20 cellular contexts compared by ENCODE assay signal in genomic region chr2:31524592-31524991, GRCh38. TPM values are rescaled to one million over a fixed set of nuclear protein-coding genes. Genes with fewer than 3 reads are reported as not detected.
"Had no signal": no experiment of that assay in that cellular context is flagged by ENCODE, and none has a peak within 500 bp of the region (broad histone marks: within the 10 kb centered on the region; RNA-seq: fewer than 3 reads in every experiment).

No MANE protein-coding gene starts in this region.

- H3K27ac ChIP-seq: adrenal gland, body of pancreas, brain microvascular endothelial cell, breast epithelium had no signal

- ATAC-seq: body of pancreas, T-cell, T-helper 17 cell had no signal

- H3K27ac Mint-ChIP-seq: activated B cell treated with CpG ODN at 0.5 μM for 24 hours; activated CD4-positive, alpha-beta memory T cell treated with anti-CD3 and anti-CD28 coated beads for 36 hours; activated CD8-positive, alpha-beta T cell treated with anti-CD3 and anti-CD28 coated beads for 36 hours; activated naive CD4-positive, alpha-beta T cell treated with anti-CD3 and anti-CD28 coated beads for 36 hours; activated naive CD4-positive, alpha-beta T cell treated with anti-CD3 and anti-CD28 coated beads, Interleukin-2, amount 50 U/mL, for 72 hours; activated naive CD8-positive, alpha-beta T cell treated with anti-CD3 and anti-CD28 coated beads for 36 hours; activated T-cell treated with anti-CD3 and anti-CD28 coated beads, Interleukin-2, amount 50 U/mL, for 72 hours; activated T-helper 1 cell treated with anti-CD3 and anti-CD28 coated beads, Interleukin-12 subunit alpha, Interleukin-12 subunit beta, Interleukin-2, Interleukin-4 antibody, amounts not matched to agents 30 ng/mL and 10 ng/mL and 1 ng/mL, durations not matched to agents 14 hours and 24 hours and 36 hours; activated T-helper 17 cell treated with anti-CD3 and anti-CD28 coated beads, Interleukin-2, amount 50 U/mL, for 72 hours; T-cell; T-helper 17 cell had no signal

- H3K36me3 ChIP-seq: adrenal gland, brain microvascular endothelial cell, breast epithelium had no signal

- H3K4me3 ChIP-seq: adrenal gland, body of pancreas, breast epithelium had no signal

- H3K36me3 Mint-ChIP-seq: activated CD4-positive, alpha-beta memory T cell treated with anti-CD3 and anti-CD28 coated beads for 36 hours; activated naive CD4-positive, alpha-beta T cell treated with anti-CD3 and anti-CD28 coated beads, Interleukin-2, amount 50 U/mL, for 72 hours; activated naive CD8-positive, alpha-beta T cell treated with anti-CD3 and anti-CD28 coated beads for 36 hours; T-cell had no signal

- H3K9me3 Mint-ChIP-seq: activated B cell treated with CpG ODN at 0.5 μM for 24 hours; activated CD4-positive, alpha-beta memory T cell treated with anti-CD3 and anti-CD28 coated beads for 36 hours; activated CD8-positive, alpha-beta T cell treated with anti-CD3 and anti-CD28 coated beads for 36 hours; activated naive CD4-positive, alpha-beta T cell treated with anti-CD3 and anti-CD28 coated beads for 36 hours; activated naive CD4-positive, alpha-beta T cell treated with anti-CD3 and anti-CD28 coated beads, Interleukin-2, amount 50 U/mL, for 72 hours; activated naive CD8-positive, alpha-beta T cell treated with anti-CD3 and anti-CD28 coated beads for 36 hours; activated T-cell treated with anti-CD3 and anti-CD28 coated beads, Interleukin-2, amount 50 U/mL, for 4 hours; activated T-cell treated with anti-CD3 and anti-CD28 coated beads, Interleukin-2, amount 50 U/mL, for 72 hours; activated T-helper 1 cell treated with anti-CD3 and anti-CD28 coated beads, Interleukin-12 subunit alpha, Interleukin-12 subunit beta, Interleukin-2, Interleukin-4 antibody, amounts not matched to agents 30 ng/mL and 10 ng/mL and 1 ng/mL, durations not matched to agents 14 hours and 24 hours and 36 hours; activated T-helper 17 cell treated with anti-CD3 and anti-CD28 coated beads, Interleukin-2, amount 50 U/mL, for 72 hours; T-cell had no signal

- DNase-seq: activated B cell treated with CpG ODN at 0.5 μM for 24 hours, aorta had no signal

- H3K4me3 Mint-ChIP-seq: activated B cell treated with CpG ODN at 0.5 μM for 24 hours; activated CD4-positive, alpha-beta memory T cell treated with anti-CD3 and anti-CD28 coated beads for 36 hours; activated CD8-positive, alpha-beta T cell treated with anti-CD3 and anti-CD28 coated beads for 36 hours; activated naive CD4-positive, alpha-beta T cell treated with anti-CD3 and anti-CD28 coated beads for 36 hours; activated naive CD8-positive, alpha-beta T cell treated with anti-CD3 and anti-CD28 coated beads for 36 hours; activated T-cell treated with anti-CD3 and anti-CD28 coated beads, Interleukin-2, amount 50 U/mL, for 4 hours; activated T-cell treated with anti-CD3 and anti-CD28 coated beads, Interleukin-2, amount 50 U/mL, for 72 hours; activated T-helper 1 cell treated with anti-CD3 and anti-CD28 coated beads, Interleukin-12 subunit alpha, Interleukin-12 subunit beta, Interleukin-2, Interleukin-4 antibody, amounts not matched to agents 30 ng/mL and 10 ng/mL and 1 ng/mL, durations not matched to agents 14 hours and 24 hours and 36 hours; activated T-helper 17 cell treated with anti-CD3 and anti-CD28 coated beads, Interleukin-2, amount 50 U/mL, for 72 hours; T-cell; T-helper 17 cell had no signal

- H3K4me1 ChIP-seq: adrenal gland, breast epithelium had no signal

- H3K4me1 Mint-ChIP-seq: activated B cell treated with CpG ODN at 0.5 μM for 24 hours; activated naive CD8-positive, alpha-beta T cell treated with anti-CD3 and anti-CD28 coated beads for 36 hours; activated T-helper 17 cell treated with anti-CD3 and anti-CD28 coated beads, Interleukin-2, amount 50 U/mL, for 72 hours; T-cell had no signal

- H3K27me3 ChIP-seq: body of pancreas, brain microvascular endothelial cell, breast epithelium had no signal

RNA-seq across cellular contexts. Expression of gene SRD5A2, which starts 56.1 kb away (rescaled TPM):
- total RNA-seq: activated B cell treated with CpG ODN at 0.5 μM for 24 hours; activated CD4-positive, alpha-beta memory T cell treated with anti-CD3 and anti-CD28 coated beads for 36 hours; activated CD8-positive, alpha-beta T cell treated with anti-CD3 and anti-CD28 coated beads for 36 hours; activated naive CD4-positive, alpha-beta T cell treated with anti-CD3 and anti-CD28 coated beads for 36 hours; activated naive CD4-positive, alpha-beta T cell treated with anti-CD3 and anti-CD28 coated beads, Interleukin-2, amount 50 U/mL, for 72 hours; activated naive CD8-positive, alpha-beta T cell treated with anti-CD3 and anti-CD28 coated beads for 36 hours; activated T-cell treated with anti-CD3 and anti-CD28 coated beads, Interleukin-2, amount 50 U/mL, for 4 hours; activated T-cell treated with anti-CD3 and anti-CD28 coated beads, Interleukin-2, amount 50 U/mL, for 72 hours; activated T-helper 1 cell treated with anti-CD3 and anti-CD28 coated beads, Interleukin-12 subunit alpha, Interleukin-12 subunit beta, Interleukin-2, Interleukin-4 antibody, amounts not matched to agents 30 ng/mL and 10 ng/mL and 1 ng/mL, durations not matched to agents 14 hours and 24 hours and 36 hours; activated T-helper 17 cell treated with anti-CD3 and anti-CD28 coated beads, Interleukin-2, amount 50 U/mL, for 72 hours; aorta; astrocyte; cardiac septum; T-cell; T-helper 1 cell treated with Interleukin-12 subunit alpha and Interleukin-12 subunit beta and Interleukin-4 antibody, amounts not matched to agents 30 ng/mL and 1 ng/mL, for 36 hours; T-helper 17 cell had no signal
- polyA plus RNA-seq: aorta had no signal
